ENCODE assay signal across 8 cellular contexts in the genomic region with DNA sequence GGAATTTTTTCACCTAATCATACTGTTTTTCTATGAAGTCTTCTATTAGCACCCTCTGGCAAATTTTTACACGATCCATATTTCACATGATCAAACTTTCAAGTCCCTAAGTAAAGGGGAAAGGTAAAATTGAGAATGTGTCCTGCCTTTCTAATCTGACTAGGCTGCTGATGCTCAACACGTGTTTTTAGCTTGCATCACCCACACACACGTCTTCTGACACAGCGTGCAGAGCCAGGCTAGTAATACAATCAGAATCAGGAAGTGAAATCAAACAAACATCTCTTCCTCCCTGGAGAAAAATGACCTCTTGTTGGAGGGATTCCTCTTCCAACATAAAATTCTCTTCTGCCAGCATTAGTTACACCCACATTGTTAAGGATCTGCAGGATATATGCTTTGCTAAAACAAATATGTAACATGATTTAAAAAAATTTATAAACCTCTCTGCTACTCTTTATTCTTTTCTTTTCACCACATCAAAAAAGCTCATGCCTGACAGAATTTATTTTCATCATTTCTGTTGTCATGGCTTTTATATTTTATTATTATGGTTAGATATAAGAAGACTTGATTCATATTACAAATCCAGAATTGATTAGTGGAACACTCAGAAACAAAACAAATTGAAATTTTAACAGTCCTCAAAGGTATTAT.
DNase-seq lines count a peak whose midpoint lies in the region; ATAC-seq and TF ChIP-seq lines count a peak whose summit lies in the region.

No MANE protein-coding gene starts in this region.

- TF ChIP-seq CTCF in AG04449 (IDR thresholded peaks at IDR 0.05; ENCODE audit: insufficient read depth, low read length, missing control alignments) = no peak

- POLR2A ChIA-PET in AG04449 (lab: Yijun Ruan, JAX) = interaction anchor here (2.1 kb wide), 1 partner anchor 123 kb away, joined by 8 read pairs; no protein-coding TSS in a partner anchor

- DNase-seq in AG04449 (ENCODE audit: low read depth, low spot score) (peak; percentile 72), NAMALWA (ENCODE audit: low spot score) (peak; percentile 83), head of caudate nucleus (peak in 31 of 42 donors; percentile 18 to 73 (median 44)), superior temporal gyrus (ENCODE audit: extremely low spot score) (no peak)
- peak; percentile 30 to 35 for DNase-seq in activated T-cell treated with anti-CD3 and anti-CD28 coated beads, Interleukin-2, amount 50 U/mL, for 48 hours

- CTCF ChIA-PET in AG04449 (lab: Yijun Ruan, JAX) = interaction anchor here (0.8 to 4.9 kb wide), 6 partner anchors 10 to 313 kb away, joined by 3 to 16 read pairs (median 4); no protein-coding TSS in a partner anchor

- H3K4me3 ChIP-seq in AG04449 (ENCODE audit: low read depth, low read length) (no peak overlapping the region), skin epidermis (no peak overlapping the region)

- ATAC-seq in GM19452 (IDR thresholded peaks at IDR 0.05; ENCODE audit: unreplicated experiment) = peak; percentile 80
- no peak for ATAC-seq in GM19455 (IDR thresholded peaks at IDR 0.05; ENCODE audit: unreplicated experiment)

- H3K27ac ChIP-seq in skin epidermis = peak overlapping the region in 13 of 21 experiments; percentile 1 to 84 (median 65)

- intact Hi-C loops in head of caudate nucleus (cut with DNase I) = no loop called here
